In the genomic region with DNA sequence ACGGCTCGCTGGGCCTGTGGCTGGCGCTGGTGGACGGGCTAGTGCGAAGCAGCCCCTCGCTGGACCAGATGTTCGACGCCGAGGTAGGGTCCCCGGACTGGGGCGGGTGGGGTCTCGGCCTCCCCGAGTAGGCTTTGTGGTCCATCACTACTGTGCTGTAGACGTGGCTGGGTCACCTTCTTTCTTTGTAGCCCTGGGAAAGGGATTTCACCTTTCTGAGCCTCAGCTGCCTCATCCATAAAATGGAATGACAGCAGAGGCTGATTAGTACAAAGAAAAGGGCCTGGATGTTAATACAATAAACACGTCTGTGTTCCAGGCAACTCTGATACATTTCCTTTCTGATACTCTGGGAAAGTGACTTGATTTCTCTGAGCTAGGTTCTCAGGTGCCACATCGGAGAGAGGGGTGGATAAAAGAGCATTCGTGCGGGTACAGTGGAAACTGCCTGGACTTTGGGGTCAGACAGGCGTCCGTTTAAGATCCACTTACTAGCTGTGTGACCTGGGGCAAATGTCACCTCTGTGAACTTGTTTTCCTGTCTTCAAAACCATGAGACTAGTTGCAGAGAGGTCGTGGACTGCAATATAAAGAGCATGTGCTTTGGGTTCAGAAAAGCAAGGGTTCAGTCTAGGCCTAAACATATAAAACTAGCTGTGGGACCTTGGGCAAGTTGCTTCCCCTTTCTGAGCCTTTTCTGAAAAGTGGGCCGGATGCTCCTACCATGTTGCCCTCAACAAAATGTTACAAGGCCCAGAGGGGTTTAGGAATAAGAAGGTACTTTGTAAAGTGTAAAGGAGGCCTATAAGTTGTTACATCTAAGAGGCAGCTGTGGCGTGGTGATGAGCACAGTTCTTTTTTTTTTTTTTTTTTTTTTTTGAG, we compare ENCODE assay signal across 1 cellular context.
TF ChIP-seq lines count a peak whose summit lies in the region.

No MANE protein-coding gene starts in this region.

TF ChIP-seq in HepG2, 621 proteins besides CTCF, POLR2A, EP300 and RAD21 (continued from another document):
- TF ChIP-seq STAT6 (CRISPR knock-in tag; IDR thresholded peaks at IDR 0.05; ENCODE audit: borderline replicate concordance) (0 out of 2 replicates have a peak, but pooled peaks have one; percentile 23), IRX3 (CRISPR knock-in tag; IDR thresholded peaks at IDR 0.05; ENCODE audit: borderline replicate concordance, low read depth) (no peak), RBFOX2 (IDR thresholded peaks at IDR 0.05; ENCODE audit: low read depth, low read length) (no peak), KDM4B (CRISPR knock-in tag; IDR thresholded peaks at IDR 0.05) (no peak), ISX (CRISPR knock-in tag; conservative IDR thresholded peaks at IDR 0.05) (0 out of 2 replicates have a peak, but pooled peaks have one; percentile 5), ZNF800 (CRISPR knock-in tag; IDR thresholded peaks at IDR 0.05) (peak; percentile 4; the same call in 1 of the 2 replicates)
- TF ChIP-seq, protein P1, sequence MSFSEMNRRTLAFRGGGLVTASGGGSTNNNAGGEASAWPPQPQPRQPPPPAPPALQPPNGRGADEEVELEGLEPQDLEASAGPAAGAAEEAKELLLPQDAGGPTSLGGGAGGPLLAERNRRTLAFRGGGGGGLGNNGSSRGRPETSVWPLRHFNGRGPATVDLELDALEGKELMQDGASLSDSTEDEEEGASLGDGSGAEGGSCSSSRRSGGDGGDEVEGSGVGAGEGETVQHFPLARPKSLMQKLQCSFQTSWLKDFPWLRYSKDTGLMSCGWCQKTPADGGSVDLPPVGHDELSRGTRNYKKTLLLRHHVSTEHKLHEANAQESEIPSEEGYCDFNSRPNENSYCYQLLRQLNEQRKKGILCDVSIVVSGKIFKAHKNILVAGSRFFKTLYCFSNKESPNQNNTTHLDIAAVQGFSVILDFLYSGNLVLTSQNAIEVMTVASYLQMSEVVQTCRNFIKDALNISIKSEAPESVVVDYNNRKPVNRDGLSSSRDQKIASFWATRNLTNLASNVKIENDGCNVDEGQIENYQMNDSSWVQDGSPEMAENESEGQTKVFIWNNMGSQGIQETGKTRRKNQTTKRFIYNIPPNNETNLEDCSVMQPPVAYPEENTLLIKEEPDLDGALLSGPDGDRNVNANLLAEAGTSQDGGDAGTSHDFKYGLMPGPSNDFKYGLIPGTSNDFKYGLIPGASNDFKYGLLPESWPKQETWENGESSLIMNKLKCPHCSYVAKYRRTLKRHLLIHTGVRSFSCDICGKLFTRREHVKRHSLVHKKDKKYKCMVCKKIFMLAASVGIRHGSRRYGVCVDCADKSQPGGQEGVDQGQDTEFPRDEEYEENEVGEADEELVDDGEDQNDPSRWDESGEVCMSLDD (CRISPR knock-in tag; IDR thresholded peaks at IDR 0.05; ENCODE audit: borderline replicate concordance): 0 out of 2 replicates have a peak, but pooled peaks have one; percentile 22
- TF ChIP-seq, protein P2, sequence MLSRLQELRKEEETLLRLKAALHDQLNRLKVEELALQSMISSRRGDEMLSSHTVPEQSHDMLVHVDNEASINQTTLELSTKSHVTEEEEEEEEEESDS (CRISPR knock-in tag; IDR thresholded peaks at IDR 0.05; ENCODE audit: borderline replicate concordance): peak; percentile 77; the same call in 1 of the 2 replicates
